In the genomic region with DNA sequence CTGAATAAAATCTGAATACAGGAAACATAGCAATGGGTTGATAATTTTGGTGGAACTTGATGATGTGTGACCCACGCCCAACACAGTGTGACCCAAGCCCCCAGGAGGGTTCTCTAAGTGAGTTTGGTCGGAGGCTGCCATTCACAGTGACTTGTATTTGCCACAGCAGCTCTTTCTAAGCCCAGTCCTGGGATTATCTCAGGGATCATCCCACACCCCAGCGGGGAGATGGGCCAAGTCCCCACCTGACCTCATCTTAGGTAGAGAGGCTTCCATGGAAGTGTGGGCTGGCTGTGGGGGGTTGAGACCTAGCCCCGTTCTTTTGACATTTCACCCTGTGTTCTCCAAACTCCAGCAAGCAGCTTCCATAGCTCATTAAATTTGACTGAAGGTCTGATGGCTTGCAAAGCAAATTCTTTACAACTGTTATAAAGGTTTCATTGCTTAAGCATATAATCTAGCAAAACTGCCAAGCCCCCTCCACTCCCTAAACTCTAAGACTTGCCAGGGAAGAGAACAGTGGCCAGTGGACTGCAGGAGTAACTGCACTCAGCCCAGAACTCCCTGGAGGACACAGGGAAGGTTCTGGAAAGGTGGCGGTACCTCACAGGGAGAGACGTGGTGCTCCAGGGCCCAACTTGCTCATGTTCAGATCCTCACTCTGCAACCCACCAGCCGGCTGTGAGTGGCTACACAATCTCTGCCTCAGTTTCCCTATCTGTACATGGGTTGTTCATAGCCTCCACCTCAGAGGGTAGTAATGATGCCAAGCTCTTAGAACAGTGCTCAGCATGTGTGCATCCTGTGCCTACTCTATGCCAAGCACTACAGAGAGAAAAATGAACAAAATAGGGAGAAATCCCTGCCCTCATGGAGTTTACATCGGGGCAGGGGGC, we compare ENCODE assay signal across 1 cellular context.
A peak's percentile ranks its signal among the peaks of the same experiment; 100 is the strongest.
TF ChIP-seq lines count a peak whose summit lies in the region.

No MANE protein-coding gene starts in this region.

TF ChIP-seq in HepG2, 621 proteins besides CTCF, POLR2A, EP300 and RAD21 (continued from another document and continues in another):
- no peak for TF ChIP-seq ZSCAN30 (CRISPR knock-in tag; IDR thresholded peaks at IDR 0.05)
- TF ChIP-seq, protein P1, sequence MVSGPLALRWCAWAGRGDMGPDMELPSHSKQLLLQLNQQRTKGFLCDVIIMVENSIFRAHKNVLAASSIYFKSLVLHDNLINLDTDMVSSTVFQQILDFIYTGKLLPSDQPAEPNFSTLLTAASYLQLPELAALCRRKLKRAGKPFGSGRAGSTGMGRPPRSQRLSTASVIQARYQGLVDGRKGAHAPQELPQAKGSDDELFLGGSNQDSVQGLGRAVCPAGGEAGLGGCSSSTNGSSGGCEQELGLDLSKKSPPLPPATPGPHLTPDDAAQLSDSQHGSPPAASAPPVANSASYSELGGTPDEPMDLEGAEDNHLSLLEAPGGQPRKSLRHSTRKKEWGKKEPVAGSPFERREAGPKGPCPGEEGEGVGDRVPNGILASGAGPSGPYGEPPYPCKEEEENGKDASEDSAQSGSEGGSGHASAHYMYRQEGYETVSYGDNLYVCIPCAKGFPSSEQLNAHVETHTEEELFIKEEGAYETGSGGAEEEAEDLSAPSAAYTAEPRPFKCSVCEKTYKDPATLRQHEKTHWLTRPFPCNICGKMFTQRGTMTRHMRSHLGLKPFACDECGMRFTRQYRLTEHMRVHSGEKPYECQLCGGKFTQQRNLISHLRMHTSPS (CRISPR knock-in tag; IDR thresholded peaks at IDR 0.05; ENCODE audit: low read depth): no peak
- TF ChIP-seq YY1 (IDR thresholded peaks at IDR 0.05; ENCODE audit: insufficient read depth, insufficient replicate concordance, low read depth, low read length): no peak
- TF ChIP-seq GATA4 (IDR thresholded peaks at IDR 0.05; ENCODE audit: borderline replicate concordance, low read depth): no peak
- TF ChIP-seq ZNF619 (CRISPR knock-in tag; IDR thresholded peaks at IDR 0.05): no peak
- TF ChIP-seq KAT7 (CRISPR knock-in tag; IDR thresholded peaks at IDR 0.05; ENCODE audit: borderline replicate concordance): no peak
- TF ChIP-seq XBP1 (CRISPR knock-in tag; IDR thresholded peaks at IDR 0.05): no peak
- TF ChIP-seq MTF2 (CRISPR knock-in tag; IDR thresholded peaks at IDR 0.05; ENCODE audit: borderline replicate concordance): no peak; the same call in 1 of the 2 replicates
- TF ChIP-seq MAZ (IDR thresholded peaks at IDR 0.05; ENCODE audit: borderline replicate concordance, low read depth, low read length): no peak
- TF ChIP-seq MAZ (CRISPR knock-in tag; IDR thresholded peaks at IDR 0.05; ENCODE audit: low read depth): no peak
- TF ChIP-seq ZNF839 (CRISPR knock-in tag; IDR thresholded peaks at IDR 0.05; ENCODE audit: borderline replicate concordance): no peak
- peak; percentile 3; the same call in 1 of the 2 replicates for TF ChIP-seq HOXA3 (CRISPR knock-in tag; IDR thresholded peaks at IDR 0.05)
- TF ChIP-seq SMAD1 (CRISPR knock-in tag; IDR thresholded peaks at IDR 0.05; ENCODE audit: borderline replicate concordance, low read depth): 0 out of 2 replicates have a peak, but pooled peaks have one; percentile 23
- no peak for TF ChIP-seq NR2F2 (IDR thresholded peaks at IDR 0.05; ENCODE audit: borderline replicate concordance, low read depth)
- no peak for TF ChIP-seq SIX4 (CRISPR knock-in tag; IDR thresholded peaks at IDR 0.05)
- no peak for TF ChIP-seq AHR (CRISPR knock-in tag; IDR thresholded peaks at IDR 0.05)
- TF ChIP-seq, protein P2, sequence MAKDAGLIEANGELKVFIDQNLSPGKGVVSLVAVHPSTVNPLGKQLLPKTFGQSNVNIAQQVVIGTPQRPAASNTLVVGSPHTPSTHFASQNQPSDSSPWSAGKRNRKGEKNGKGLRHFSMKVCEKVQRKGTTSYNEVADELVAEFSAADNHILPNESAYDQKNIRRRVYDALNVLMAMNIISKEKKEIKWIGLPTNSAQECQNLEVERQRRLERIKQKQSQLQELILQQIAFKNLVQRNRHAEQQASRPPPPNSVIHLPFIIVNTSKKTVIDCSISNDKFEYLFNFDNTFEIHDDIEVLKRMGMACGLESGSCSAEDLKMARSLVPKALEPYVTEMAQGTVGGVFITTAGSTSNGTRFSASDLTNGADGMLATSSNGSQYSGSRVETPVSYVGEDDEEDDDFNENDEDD (CRISPR knock-in tag; IDR thresholded peaks at IDR 0.05; ENCODE audit: borderline replicate concordance): no peak
- TF ChIP-seq MYNN (CRISPR knock-in tag; IDR thresholded peaks at IDR 0.05; ENCODE audit: low read depth): no peak
- TF ChIP-seq MTF1 (CRISPR knock-in tag; IDR thresholded peaks at IDR 0.05): no peak
- no peak for TF ChIP-seq IKZF1 (IDR thresholded peaks at IDR 0.05)
- no peak for TF ChIP-seq ZNF605 (CRISPR knock-in tag; IDR thresholded peaks at IDR 0.05)
- no peak for TF ChIP-seq ZNF547 (CRISPR knock-in tag; IDR thresholded peaks at IDR 0.05)
- no peak for TF ChIP-seq KLF9 (CRISPR knock-in tag; IDR thresholded peaks at IDR 0.05; ENCODE audit: low read depth)
- no peak for TF ChIP-seq GFI1 (CRISPR knock-in tag; IDR thresholded peaks at IDR 0.05; ENCODE audit: borderline replicate concordance)
- no peak for TF ChIP-seq NFKBIZ (CRISPR knock-in tag; IDR thresholded peaks at IDR 0.05)
- no peak for TF ChIP-seq ZNF34 (CRISPR knock-in tag; IDR thresholded peaks at IDR 0.05; ENCODE audit: borderline replicate concordance)
- no peak for TF ChIP-seq NR2C2 (CRISPR knock-in tag; IDR thresholded peaks at IDR 0.05; ENCODE audit: borderline replicate concordance)
- TF ChIP-seq, protein P3, sequence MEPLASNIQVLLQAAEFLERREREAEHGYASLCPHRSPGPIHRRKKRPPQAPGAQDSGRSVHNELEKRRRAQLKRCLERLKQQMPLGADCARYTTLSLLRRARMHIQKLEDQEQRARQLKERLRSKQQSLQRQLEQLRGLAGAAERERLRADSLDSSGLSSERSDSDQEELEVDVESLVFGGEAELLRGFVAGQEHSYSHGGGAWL (CRISPR knock-in tag; IDR thresholded peaks at IDR 0.05): no peak
- no peak for TF ChIP-seq ZNF12 (CRISPR knock-in tag; IDR thresholded peaks at IDR 0.05)
- no peak for TF ChIP-seq ZNF737 (CRISPR knock-in tag; IDR thresholded peaks at IDR 0.05; ENCODE audit: borderline replicate concordance)
- TF ChIP-seq JDP2 (CRISPR knock-in tag; IDR thresholded peaks at IDR 0.05; ENCODE audit: borderline replicate concordance): no peak
- TF ChIP-seq ZBTB44 (CRISPR knock-in tag; IDR thresholded peaks at IDR 0.05): no peak
- TF ChIP-seq FLYWCH1 (CRISPR knock-in tag; IDR thresholded peaks at IDR 0.05): no peak
- no peak for TF ChIP-seq RARA (CRISPR knock-in tag; IDR thresholded peaks at IDR 0.05)
- 0 out of 2 replicates have a peak, but pooled peaks have one; percentile 1 for TF ChIP-seq ZNF446 (CRISPR knock-in tag; IDR thresholded peaks at IDR 0.05)
- no peak for TF ChIP-seq ZNF143 (CRISPR knock-in tag; IDR thresholded peaks at IDR 0.05)
- no peak for TF ChIP-seq ZNF20 (CRISPR knock-in tag; IDR thresholded peaks at IDR 0.05)
- no peak for TF ChIP-seq SNAPC5 (CRISPR knock-in tag; IDR thresholded peaks at IDR 0.05; ENCODE audit: borderline replicate concordance)
- peak; percentile 99 for TF ChIP-seq CHD4 (IDR thresholded peaks at IDR 0.05; ENCODE audit: borderline replicate concordance, low read length)
- no peak for TF ChIP-seq ISX (CRISPR knock-in tag; conservative IDR thresholded peaks at IDR 0.05)
- TF ChIP-seq ZFP62 (CRISPR knock-in tag; IDR thresholded peaks at IDR 0.05): no peak
- TF ChIP-seq ZBTB7B (CRISPR knock-in tag; IDR thresholded peaks at IDR 0.05): no peak
- no peak for TF ChIP-seq ZNF431 (CRISPR knock-in tag; IDR thresholded peaks at IDR 0.05; ENCODE audit: borderline replicate concordance, low read depth)
- TF ChIP-seq, protein P4, sequence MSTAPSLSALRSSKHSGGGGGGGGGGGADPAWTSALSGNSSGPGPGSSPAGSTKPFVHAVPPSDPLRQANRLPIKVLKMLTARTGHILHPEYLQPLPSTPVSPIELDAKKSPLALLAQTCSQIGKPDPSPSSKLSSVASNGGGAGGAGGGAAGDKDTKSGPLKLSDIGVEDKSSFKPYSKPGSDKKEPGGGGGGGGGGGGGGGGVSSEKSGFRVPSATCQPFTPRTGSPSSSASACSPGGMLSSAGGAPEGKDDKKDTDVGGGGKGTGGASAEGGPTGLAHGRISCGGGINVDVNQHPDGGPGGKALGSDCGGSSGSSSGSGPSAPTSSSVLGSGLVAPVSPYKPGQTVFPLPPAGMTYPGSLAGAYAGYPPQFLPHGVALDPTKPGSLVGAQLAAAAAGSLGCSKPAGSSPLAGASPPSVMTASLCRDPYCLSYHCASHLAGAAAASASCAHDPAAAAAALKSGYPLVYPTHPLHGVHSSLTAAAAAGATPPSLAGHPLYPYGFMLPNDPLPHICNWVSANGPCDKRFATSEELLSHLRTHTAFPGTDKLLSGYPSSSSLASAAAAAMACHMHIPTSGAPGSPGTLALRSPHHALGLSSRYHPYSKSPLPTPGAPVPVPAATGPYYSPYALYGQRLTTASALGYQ (CRISPR knock-in tag; IDR thresholded peaks at IDR 0.05): no peak
- no peak for TF ChIP-seq PLRG1 (conservative IDR thresholded peaks at IDR 0.05)
- no peak for TF ChIP-seq ATAD3A (CRISPR knock-in tag; IDR thresholded peaks at IDR 0.05)
- no peak for TF ChIP-seq ZNF430 (CRISPR knock-in tag; IDR thresholded peaks at IDR 0.05)
- TF ChIP-seq ZNF572 (CRISPR knock-in tag; IDR thresholded peaks at IDR 0.05): no peak
- TF ChIP-seq AHDC1 (CRISPR knock-in tag; IDR thresholded peaks at IDR 0.05; ENCODE audit: borderline replicate concordance): no peak
- no peak for TF ChIP-seq TEAD3 (CRISPR knock-in tag; optimal IDR thresholded peaks at IDR 0.05; ENCODE audit: borderline replicate concordance)
- TF ChIP-seq MXI1 (IDR thresholded peaks at IDR 0.05; ENCODE audit: borderline replicate concordance, low read depth, low read length): 0 out of 3 replicates have a peak, but pooled peaks have one; percentile 17
- TF ChIP-seq, protein P5, sequence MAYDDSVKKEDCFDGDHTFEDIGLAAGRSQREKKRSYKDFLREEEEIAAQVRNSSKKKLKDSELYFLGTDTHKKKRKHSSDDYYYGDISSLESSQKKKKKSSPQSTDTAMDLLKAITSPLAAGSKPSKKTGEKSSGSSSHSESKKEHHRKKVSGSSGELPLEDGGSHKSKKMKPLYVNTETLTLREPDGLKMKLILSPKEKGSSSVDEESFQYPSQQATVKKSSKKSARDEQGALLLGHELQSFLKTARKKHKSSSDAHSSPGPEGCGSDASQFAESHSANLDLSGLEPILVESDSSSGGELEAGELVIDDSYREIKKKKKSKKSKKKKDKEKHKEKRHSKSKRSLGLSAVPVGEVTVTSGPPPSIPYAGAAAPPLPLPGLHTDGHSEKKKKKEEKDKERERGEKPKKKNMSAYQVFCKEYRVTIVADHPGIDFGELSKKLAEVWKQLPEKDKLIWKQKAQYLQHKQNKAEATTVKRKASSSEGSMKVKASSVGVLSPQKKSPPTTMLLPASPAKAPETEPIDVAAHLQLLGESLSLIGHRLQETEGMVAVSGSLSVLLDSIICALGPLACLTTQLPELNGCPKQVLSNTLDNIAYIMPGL (CRISPR knock-in tag; IDR thresholded peaks at IDR 0.05; ENCODE audit: borderline replicate concordance in 1 of 2, low read depth in 1 of 2): no peak
- no peak for TF ChIP-seq ZNF557 (CRISPR knock-in tag; IDR thresholded peaks at IDR 0.05)
- no peak for TF ChIP-seq DNMT1 (CRISPR knock-in tag; IDR thresholded peaks at IDR 0.05)
